Comparison of ENCODE assay signal across 10 cellular contexts in genomic region chr11:2270322-2271076, GRCh38. TPM values are rescaled to one million over a fixed set of nuclear protein-coding genes. Genes with fewer than 3 reads are reported as not detected.
DNase-seq lines count a peak whose midpoint lies in the region; ATAC-seq and TF ChIP-seq lines count a peak whose summit lies in the region.
"Had no signal": no experiment of that assay in that cellular context is flagged by ENCODE, and none has a peak within 500 bp of the region (broad histone marks: within the 10 kb centered on the region; RNA-seq: fewer than 3 reads in every experiment).

Gene ASCL2 (minus strand): TSS chr11:2270588. CDS start chr11:2270332, 256 bp downstream.

- no peak within 1 kb of the TSS for H3K27ac Mint-ChIP-seq in activated naive CD4-positive, alpha-beta T cell treated with anti-CD3 and anti-CD28 coated beads for 36 hours
- no peak within 1 kb of the TSS for H3K27ac Mint-ChIP-seq in MCF 10A (ENCODE audit: low read depth, unreplicated experiment)
- no peak within 1 kb of the TSS for H3K27ac Mint-ChIP-seq in type B pancreatic cell

- no peaks in the 10 kb centered on the region for H3K36me3 ChIP-seq in mesendoderm (ENCODE audit: control insufficient read depth, insufficient read depth, low read length)

- no peak within 1 kb of the TSS for H4K8ac ChIP-seq in mesendoderm (ENCODE audit: low read depth, low read length)

- intact Hi-C loops in activated naive CD4-positive, alpha-beta T cell treated with anti-CD3 and anti-CD28 coated beads for 36 hours (cut with micrococcal nuclease) = no loop called here
- intact Hi-C loops in MCF 10A (cut with micrococcal nuclease) = no loop called here

- no peak within 1 kb of the TSS for H3K9ac ChIP-seq in mesendoderm (ENCODE audit: low read length)

- peaks cover 22% of the 10 kb centered on the region for H3K4me1 Mint-ChIP-seq in activated naive CD4-positive, alpha-beta T cell treated with anti-CD3 and anti-CD28 coated beads for 36 hours (ENCODE audit: low read depth)
- H3K4me1 Mint-ChIP-seq in MCF 10A (ENCODE audit: insufficient read depth, unreplicated experiment) = no peaks in the 10 kb centered on the region
- H3K4me1 Mint-ChIP-seq in type B pancreatic cell (ENCODE audit: unreplicated experiment) = no peaks in the 10 kb centered on the region

- peaks cover 25% of the 10 kb centered on the region for H3K27me3 Mint-ChIP-seq in activated naive CD4-positive, alpha-beta T cell treated with anti-CD3 and anti-CD28 coated beads for 36 hours (ENCODE audit: low read depth)
- H3K27me3 Mint-ChIP-seq in MCF 10A (ENCODE audit: insufficient read depth, unreplicated experiment) (peaks cover 11% of the 10 kb centered on the region), type B pancreatic cell (peaks cover 65% of the 10 kb centered on the region)

- no peak within 1 kb of the TSS for H2AK5ac ChIP-seq in mesendoderm (ENCODE audit: low read length)

- H3K4me3 Mint-ChIP-seq in activated naive CD4-positive, alpha-beta T cell treated with anti-CD3 and anti-CD28 coated beads for 36 hours = peak within 1 kb of the TSS; percentile 36
- H3K4me3 Mint-ChIP-seq in MCF 10A (ENCODE audit: unreplicated experiment) (peak within 1 kb of the TSS; percentile 71), type B pancreatic cell (peak within 1 kb of the TSS; percentile 73)

- no peaks in the 10 kb centered on the region for H3K79me2 ChIP-seq in mesendoderm (ENCODE audit: control insufficient read depth, insufficient read depth, low read length)

- H3K27ac ChIP-seq in mesendoderm (ENCODE audit: low read depth, low read length) = no peak within 1 kb of the TSS

- no CpG with 5 or more reads among the region's 89 CpGs for WGBS in mesendoderm (ENCODE audit: extremely low coverage, insufficient coverage, low lambda C conversion rate)

- no peaks in the 10 kb centered on the region for H3K79me1 ChIP-seq in mesendoderm (ENCODE audit: low read length)

- no peak within 1 kb of the TSS for H4K5ac ChIP-seq in mesendoderm (ENCODE audit: low read length)

- H3K4ac ChIP-seq in mesendoderm (ENCODE audit: low read depth, low read length) = no peak within 1 kb of the TSS

- H3K4me1 ChIP-seq in mesendoderm (ENCODE audit: control insufficient read depth, low read depth, low read length) = no peaks in the 10 kb centered on the region

- H2BK15ac ChIP-seq in mesendoderm (replicated peaks; ENCODE audit: low read depth) = no peak within 1 kb of the TSS

- H2BK5ac ChIP-seq in mesendoderm (ENCODE audit: low read length) = no peak within 1 kb of the TSS

- no peaks in the 10 kb centered on the region for H3K36me3 Mint-ChIP-seq in activated naive CD4-positive, alpha-beta T cell treated with anti-CD3 and anti-CD28 coated beads for 36 hours (ENCODE audit: low read depth)
- H3K36me3 Mint-ChIP-seq in MCF 10A (ENCODE audit: insufficient read depth, unreplicated experiment) (no peaks in the 10 kb centered on the region), type B pancreatic cell (no peaks in the 10 kb centered on the region)

- peak within 1 kb of the TSS; percentile 15 for H3K56ac ChIP-seq in mesendoderm (ENCODE audit: low read length)

- no peak within 1 kb of the TSS for H3K4me3 ChIP-seq in mesendoderm (ENCODE audit: low read length)

- CTCF ChIA-PET in activated naive CD4-positive, alpha-beta T cell treated with anti-CD3 and anti-CD28 coated beads for 36 hours (lab: Charles Lee) = no interaction called here
- CTCF ChIA-PET in MCF 10A (lab: Yijun Ruan, JAX) = no interaction called here

- TF ChIP-seq CTCF in MCF 10A (IDR thresholded peaks at IDR 0.05; ENCODE audit: unreplicated experiment) (no peak), type B pancreatic cell (conservative IDR thresholded peaks at IDR 0.05) (no peak)

- no peaks in the 10 kb centered on the region for H3K9me3 Mint-ChIP-seq in activated naive CD4-positive, alpha-beta T cell treated with anti-CD3 and anti-CD28 coated beads for 36 hours
- no peaks in the 10 kb centered on the region for H3K9me3 Mint-ChIP-seq in MCF 10A (ENCODE audit: unreplicated experiment)
- H3K9me3 Mint-ChIP-seq in type B pancreatic cell = no peaks in the 10 kb centered on the region

- no peak for DNase-seq in activated naive CD4-positive, alpha-beta T cell treated with anti-CD3 and anti-CD28 coated beads for 36 hours
- no peak for DNase-seq in activated naive CD4-positive, alpha-beta T cell (lab: John Stamatoyannopoulos, UW)
- DNase-seq in MCF 10A (ENCODE audit: unreplicated experiment) = no peak
- no peak for DNase-seq in mesendoderm
- DNase-seq in type B pancreatic cell (ENCODE audit: extremely low spot score, unreplicated experiment) = peak; percentile 70
- DNase-seq in GDM1 (lab: John Stamatoyannopoulos, UW) = no peak
- DNase-seq: GF-D8, NCI-H1436 had no signal

- no peak within 1 kb of the TSS for H3K23ac ChIP-seq in mesendoderm (ENCODE audit: low read length)

- no peak within 1 kb of the TSS for H2BK120ac ChIP-seq in mesendoderm (ENCODE audit: low read depth, low read length)

- peak within 1 kb of the TSS; percentile 15 for H3K18ac ChIP-seq in mesendoderm (ENCODE audit: low read length)

- H3K27me3 ChIP-seq in mesendoderm (ENCODE audit: insufficient read depth, low read length, poor library complexity) = peaks cover 28% of the 10 kb centered on the region

- POLR2A ChIA-PET in MCF 10A (lab: Yijun Ruan, JAX) = interaction anchor here (0.5 kb wide), 1 partner anchor 156 kb away, joined by 3 read pairs; no protein-coding TSS in a partner anchor

- H3K4me2 ChIP-seq in mesendoderm (ENCODE audit: low read length) = no peak within 1 kb of the TSS

- no peak for ATAC-seq in GM18498 (IDR thresholded peaks at IDR 0.05; ENCODE audit: unreplicated experiment)
- ATAC-seq in GM18867 (IDR thresholded peaks at IDR 0.05; ENCODE audit: unreplicated experiment) = no peak

- BruUV-seq in MCF 10A (replicated peaks; lab: Mats Ljungman, UMichigan) = no TSS peak

RNA-seq across cellular contexts. Expression of gene ASCL2, which starts in this region (rescaled TPM):
- total RNA-seq in activated naive CD4-positive, alpha-beta T cell treated with anti-CD3 and anti-CD28 coated beads for 36 hours = not detected
- total RNA-seq in MCF 10A (2022) (not detected in 2 replicates), type B pancreatic cell (ENCODE audit: low replicate concordance) (5.6 and 13.6 TPM in 2 replicates)
- polyA plus RNA-seq in mesendoderm (2013, experiment 1 of 2) = 0.10 TPM
- 0.17 TPM for polyA plus RNA-seq in mesendoderm (2013, experiment 2 of 2)
